ENCODE assay signal across 1 cellular context in the genomic region with DNA sequence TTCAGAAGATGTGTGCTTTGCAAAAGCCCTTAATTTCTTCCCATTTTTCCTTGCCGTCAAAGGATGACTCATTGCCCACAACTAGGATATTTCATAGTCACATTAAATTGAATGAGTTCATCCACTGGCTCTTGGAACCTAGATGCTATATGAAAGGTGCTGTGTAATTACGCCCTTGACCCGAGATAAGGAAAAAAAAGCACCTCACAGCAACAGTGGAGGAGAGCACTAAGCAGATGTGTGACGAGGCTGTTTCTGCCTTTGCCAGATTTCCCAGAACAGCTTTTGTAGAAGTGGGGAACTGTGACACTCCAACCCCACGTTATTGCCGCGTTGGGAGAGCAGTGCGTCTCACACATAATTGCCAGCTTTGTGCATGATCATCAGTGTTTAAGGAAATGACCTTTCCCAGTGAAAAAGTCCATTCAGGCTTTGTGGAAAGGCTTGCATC.
A peak's percentile ranks its signal among the peaks of the same experiment; 100 is the strongest.
TF ChIP-seq lines count a peak whose summit lies in the region.

No MANE protein-coding gene starts in this region.

TF ChIP-seq in K562, 482 proteins besides CTCF, POLR2A, EP300 and RAD21 (continued from another document and continues in another):
- TF ChIP-seq, protein P1, sequence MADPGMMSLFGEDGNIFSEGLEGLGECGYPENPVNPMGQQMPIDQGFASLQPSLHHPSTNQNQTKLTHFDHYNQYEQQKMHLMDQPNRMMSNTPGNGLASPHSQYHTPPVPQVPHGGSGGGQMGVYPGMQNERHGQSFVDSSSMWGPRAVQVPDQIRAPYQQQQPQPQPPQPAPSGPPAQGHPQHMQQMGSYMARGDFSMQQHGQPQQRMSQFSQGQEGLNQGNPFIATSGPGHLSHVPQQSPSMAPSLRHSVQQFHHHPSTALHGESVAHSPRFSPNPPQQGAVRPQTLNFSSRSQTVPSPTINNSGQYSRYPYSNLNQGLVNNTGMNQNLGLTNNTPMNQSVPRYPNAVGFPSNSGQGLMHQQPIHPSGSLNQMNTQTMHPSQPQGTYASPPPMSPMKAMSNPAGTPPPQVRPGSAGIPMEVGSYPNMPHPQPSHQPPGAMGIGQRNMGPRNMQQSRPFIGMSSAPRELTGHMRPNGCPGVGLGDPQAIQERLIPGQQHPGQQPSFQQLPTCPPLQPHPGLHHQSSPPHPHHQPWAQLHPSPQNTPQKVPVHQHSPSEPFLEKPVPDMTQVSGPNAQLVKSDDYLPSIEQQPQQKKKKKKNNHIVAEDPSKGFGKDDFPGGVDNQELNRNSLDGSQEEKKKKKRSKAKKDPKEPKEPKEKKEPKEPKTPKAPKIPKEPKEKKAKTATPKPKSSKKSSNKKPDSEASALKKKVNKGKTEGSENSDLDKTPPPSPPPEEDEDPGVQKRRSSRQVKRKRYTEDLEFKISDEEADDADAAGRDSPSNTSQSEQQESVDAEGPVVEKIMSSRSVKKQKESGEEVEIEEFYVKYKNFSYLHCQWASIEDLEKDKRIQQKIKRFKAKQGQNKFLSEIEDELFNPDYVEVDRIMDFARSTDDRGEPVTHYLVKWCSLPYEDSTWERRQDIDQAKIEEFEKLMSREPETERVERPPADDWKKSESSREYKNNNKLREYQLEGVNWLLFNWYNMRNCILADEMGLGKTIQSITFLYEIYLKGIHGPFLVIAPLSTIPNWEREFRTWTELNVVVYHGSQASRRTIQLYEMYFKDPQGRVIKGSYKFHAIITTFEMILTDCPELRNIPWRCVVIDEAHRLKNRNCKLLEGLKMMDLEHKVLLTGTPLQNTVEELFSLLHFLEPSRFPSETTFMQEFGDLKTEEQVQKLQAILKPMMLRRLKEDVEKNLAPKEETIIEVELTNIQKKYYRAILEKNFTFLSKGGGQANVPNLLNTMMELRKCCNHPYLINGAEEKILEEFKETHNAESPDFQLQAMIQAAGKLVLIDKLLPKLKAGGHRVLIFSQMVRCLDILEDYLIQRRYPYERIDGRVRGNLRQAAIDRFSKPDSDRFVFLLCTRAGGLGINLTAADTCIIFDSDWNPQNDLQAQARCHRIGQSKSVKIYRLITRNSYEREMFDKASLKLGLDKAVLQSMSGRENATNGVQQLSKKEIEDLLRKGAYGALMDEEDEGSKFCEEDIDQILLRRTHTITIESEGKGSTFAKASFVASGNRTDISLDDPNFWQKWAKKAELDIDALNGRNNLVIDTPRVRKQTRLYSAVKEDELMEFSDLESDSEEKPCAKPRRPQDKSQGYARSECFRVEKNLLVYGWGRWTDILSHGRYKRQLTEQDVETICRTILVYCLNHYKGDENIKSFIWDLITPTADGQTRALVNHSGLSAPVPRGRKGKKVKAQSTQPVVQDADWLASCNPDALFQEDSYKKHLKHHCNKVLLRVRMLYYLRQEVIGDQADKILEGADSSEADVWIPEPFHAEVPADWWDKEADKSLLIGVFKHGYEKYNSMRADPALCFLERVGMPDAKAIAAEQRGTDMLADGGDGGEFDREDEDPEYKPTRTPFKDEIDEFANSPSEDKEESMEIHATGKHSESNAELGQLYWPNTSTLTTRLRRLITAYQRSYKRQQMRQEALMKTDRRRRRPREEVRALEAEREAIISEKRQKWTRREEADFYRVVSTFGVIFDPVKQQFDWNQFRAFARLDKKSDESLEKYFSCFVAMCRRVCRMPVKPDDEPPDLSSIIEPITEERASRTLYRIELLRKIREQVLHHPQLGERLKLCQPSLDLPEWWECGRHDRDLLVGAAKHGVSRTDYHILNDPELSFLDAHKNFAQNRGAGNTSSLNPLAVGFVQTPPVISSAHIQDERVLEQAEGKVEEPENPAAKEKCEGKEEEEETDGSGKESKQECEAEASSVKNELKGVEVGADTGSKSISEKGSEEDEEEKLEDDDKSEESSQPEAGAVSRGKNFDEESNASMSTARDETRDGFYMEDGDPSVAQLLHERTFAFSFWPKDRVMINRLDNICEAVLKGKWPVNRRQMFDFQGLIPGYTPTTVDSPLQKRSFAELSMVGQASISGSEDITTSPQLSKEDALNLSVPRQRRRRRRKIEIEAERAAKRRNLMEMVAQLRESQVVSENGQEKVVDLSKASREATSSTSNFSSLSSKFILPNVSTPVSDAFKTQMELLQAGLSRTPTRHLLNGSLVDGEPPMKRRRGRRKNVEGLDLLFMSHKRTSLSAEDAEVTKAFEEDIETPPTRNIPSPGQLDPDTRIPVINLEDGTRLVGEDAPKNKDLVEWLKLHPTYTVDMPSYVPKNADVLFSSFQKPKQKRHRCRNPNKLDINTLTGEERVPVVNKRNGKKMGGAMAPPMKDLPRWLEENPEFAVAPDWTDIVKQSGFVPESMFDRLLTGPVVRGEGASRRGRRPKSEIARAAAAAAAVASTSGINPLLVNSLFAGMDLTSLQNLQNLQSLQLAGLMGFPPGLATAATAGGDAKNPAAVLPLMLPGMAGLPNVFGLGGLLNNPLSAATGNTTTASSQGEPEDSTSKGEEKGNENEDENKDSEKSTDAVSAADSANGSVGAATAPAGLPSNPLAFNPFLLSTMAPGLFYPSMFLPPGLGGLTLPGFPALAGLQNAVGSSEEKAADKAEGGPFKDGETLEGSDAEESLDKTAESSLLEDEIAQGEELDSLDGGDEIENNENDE (IDR thresholded peaks at IDR 0.05; ENCODE audit: low read depth, low read length): no peak
- TF ChIP-seq EP400 (IDR thresholded peaks at IDR 0.05): peak; percentile 39; the same call in 1 of the 2 replicates
- peak; percentile 41; the same call in 1 of the 2 replicates for TF ChIP-seq PML (IDR thresholded peaks at IDR 0.05; ENCODE audit: low read length)
- no peak for TF ChIP-seq GATAD2A (IDR thresholded peaks at IDR 0.05)
- TF ChIP-seq FOXM1 (IDR thresholded peaks at IDR 0.05; ENCODE audit: low read depth): peak; percentile 35; the same call in 1 of the 2 replicates
- no peak for TF ChIP-seq FOXM1 (CRISPR knock-in tag; IDR thresholded peaks at IDR 0.05; ENCODE audit: low read depth)
- TF ChIP-seq NCOA4 (IDR thresholded peaks at IDR 0.05; ENCODE audit: partially characterized antibody): no peak
- no peak for TF ChIP-seq TGIF2 (CRISPR knock-in tag; IDR thresholded peaks at IDR 0.05)
- no peak for TF ChIP-seq POLR2AphosphoS2 (IDR thresholded peaks at IDR 0.05; ENCODE audit: low read length)
- TF ChIP-seq, protein P2, sequence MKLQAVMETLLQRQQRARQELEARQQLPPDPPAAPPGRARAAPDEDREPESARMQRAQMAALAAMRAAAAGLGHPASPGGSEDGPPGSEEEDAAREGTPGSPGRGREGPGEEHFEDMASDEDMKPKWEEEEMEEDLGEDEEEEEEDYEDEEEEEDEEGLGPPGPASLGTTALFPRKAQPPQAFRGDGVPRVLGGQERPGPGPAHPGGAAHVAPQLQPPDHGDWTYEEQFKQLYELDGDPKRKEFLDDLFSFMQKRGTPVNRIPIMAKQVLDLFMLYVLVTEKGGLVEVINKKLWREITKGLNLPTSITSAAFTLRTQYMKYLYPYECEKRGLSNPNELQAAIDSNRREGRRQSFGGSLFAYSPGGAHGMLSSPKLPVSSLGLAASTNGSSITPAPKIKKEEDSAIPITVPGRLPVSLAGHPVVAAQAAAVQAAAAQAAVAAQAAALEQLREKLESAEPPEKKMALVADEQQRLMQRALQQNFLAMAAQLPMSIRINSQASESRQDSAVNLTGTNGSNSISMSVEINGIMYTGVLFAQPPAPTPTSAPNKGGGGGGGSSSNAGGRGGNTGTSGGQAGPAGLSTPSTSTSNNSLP (IDR thresholded peaks at IDR 0.05; ENCODE audit: borderline replicate concordance, low read depth, low read length): peak; percentile 91; the same call in 1 of the 2 replicates
- TF ChIP-seq ZNF12 (CRISPR knock-in tag; IDR thresholded peaks at IDR 0.05): no peak
- TF ChIP-seq, protein P3, sequence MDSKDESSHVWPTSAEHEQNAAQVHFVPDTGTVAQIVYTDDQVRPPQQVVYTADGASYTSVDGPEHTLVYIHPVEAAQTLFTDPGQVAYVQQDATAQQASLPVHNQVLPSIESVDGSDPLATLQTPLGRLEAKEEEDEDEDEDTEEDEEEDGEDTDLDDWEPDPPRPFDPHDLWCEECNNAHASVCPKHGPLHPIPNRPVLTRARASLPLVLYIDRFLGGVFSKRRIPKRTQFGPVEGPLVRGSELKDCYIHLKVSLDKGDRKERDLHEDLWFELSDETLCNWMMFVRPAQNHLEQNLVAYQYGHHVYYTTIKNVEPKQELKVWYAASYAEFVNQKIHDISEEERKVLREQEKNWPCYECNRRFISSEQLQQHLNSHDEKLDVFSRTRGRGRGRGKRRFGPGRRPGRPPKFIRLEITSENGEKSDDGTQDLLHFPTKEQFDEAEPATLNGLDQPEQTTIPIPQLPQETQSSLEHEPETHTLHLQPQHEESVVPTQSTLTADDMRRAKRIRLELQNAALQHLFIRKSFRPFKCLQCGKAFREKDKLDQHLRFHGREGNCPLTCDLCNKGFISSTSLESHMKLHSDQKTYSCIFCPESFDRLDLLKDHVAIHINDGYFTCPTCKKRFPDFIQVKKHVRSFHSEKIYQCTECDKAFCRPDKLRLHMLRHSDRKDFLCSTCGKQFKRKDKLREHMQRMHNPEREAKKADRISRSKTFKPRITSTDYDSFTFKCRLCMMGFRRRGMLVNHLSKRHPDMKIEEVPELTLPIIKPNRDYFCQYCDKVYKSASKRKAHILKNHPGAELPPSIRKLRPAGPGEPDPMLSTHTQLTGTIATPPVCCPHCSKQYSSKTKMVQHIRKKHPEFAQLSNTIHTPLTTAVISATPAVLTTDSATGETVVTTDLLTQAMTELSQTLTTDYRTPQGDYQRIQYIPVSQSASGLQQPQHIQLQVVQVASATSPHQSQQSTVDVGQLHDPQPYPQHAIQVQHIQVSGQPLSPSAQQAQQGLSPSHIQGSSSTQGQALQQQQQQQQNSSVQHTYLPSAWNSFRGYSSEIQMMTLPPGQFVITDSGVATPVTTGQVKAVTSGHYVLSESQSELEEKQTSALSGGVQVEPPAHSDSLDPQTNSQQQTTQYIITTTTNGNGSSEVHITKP (IDR thresholded peaks at IDR 0.05; ENCODE audit: partially characterized antibody): peak; percentile 13
- TF ChIP-seq, protein P4, sequence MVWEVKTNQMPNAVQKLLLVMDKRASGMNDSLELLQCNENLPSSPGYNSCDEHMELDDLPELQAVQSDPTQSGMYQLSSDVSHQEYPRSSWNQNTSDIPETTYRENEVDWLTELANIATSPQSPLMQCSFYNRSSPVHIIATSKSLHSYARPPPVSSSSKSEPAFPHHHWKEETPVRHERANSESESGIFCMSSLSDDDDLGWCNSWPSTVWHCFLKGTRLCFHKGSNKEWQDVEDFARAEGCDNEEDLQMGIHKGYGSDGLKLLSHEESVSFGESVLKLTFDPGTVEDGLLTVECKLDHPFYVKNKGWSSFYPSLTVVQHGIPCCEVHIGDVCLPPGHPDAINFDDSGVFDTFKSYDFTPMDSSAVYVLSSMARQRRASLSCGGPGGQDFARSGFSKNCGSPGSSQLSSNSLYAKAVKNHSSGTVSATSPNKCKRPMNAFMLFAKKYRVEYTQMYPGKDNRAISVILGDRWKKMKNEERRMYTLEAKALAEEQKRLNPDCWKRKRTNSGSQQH (CRISPR knock-in tag; IDR thresholded peaks at IDR 0.05): no peak
- TF ChIP-seq ILF3 (IDR thresholded peaks at IDR 0.05; ENCODE audit: borderline replicate concordance): no peak
- 0 out of 4 replicates have a peak, but pooled peaks of 1 of the 2 experiments have one; percentile 21 for TF ChIP-seq NRF1 (conservative IDR thresholded peaks at IDR 0.05 in 1 of 2, IDR thresholded peaks at IDR 0.05 in 1 of 2)
- TF ChIP-seq PTTG1 (tag; IDR thresholded peaks at IDR 0.05; ENCODE audit: low read depth): no peak
- TF ChIP-seq TAL1 (IDR thresholded peaks at IDR 0.05): peak; percentile 66
- TF ChIP-seq ZNF436 (CRISPR knock-in tag; IDR thresholded peaks at IDR 0.05): no peak
- TF ChIP-seq, protein P5, sequence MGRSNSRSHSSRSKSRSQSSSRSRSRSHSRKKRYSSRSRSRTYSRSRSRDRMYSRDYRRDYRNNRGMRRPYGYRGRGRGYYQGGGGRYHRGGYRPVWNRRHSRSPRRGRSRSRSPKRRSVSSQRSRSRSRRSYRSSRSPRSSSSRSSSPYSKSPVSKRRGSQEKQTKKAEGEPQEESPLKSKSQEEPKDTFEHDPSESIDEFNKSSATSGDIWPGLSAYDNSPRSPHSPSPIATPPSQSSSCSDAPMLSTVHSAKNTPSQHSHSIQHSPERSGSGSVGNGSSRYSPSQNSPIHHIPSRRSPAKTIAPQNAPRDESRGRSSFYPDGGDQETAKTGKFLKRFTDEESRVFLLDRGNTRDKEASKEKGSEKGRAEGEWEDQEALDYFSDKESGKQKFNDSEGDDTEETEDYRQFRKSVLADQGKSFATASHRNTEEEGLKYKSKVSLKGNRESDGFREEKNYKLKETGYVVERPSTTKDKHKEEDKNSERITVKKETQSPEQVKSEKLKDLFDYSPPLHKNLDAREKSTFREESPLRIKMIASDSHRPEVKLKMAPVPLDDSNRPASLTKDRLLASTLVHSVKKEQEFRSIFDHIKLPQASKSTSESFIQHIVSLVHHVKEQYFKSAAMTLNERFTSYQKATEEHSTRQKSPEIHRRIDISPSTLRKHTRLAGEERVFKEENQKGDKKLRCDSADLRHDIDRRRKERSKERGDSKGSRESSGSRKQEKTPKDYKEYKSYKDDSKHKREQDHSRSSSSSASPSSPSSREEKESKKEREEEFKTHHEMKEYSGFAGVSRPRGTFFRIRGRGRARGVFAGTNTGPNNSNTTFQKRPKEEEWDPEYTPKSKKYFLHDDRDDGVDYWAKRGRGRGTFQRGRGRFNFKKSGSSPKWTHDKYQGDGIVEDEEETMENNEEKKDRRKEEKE (IDR thresholded peaks at IDR 0.05; ENCODE audit: borderline replicate concordance in 1 of 2, control insufficient read depth in 1 of 2, low read depth in 2 of 2, low read length in 1 of 2): no peak
- TF ChIP-seq ZNF589 (CRISPR knock-in tag; IDR thresholded peaks at IDR 0.05; ENCODE audit: low read depth): no peak
- TF ChIP-seq ZNF124 (CRISPR knock-in tag; IDR thresholded peaks at IDR 0.05): no peak
- TF ChIP-seq MAFF (IDR thresholded peaks at IDR 0.05; ENCODE audit: low read length): peak; percentile 69
- peak; percentile 92 for TF ChIP-seq ARID1B (IDR thresholded peaks at IDR 0.05)
- TF ChIP-seq HDAC2 (IDR thresholded peaks at IDR 0.05): peak; percentile 91
- 0 out of 2 replicates have a peak, but pooled peaks have one; percentile 13 for TF ChIP-seq RAD51 (IDR thresholded peaks at IDR 0.05; ENCODE audit: borderline replicate concordance, low read depth)
- peak; percentile 63 to 79; a peak in 3 of 4 replicates for TF ChIP-seq TRIM24 (IDR thresholded peaks at IDR 0.05)
- TF ChIP-seq, protein P6, sequence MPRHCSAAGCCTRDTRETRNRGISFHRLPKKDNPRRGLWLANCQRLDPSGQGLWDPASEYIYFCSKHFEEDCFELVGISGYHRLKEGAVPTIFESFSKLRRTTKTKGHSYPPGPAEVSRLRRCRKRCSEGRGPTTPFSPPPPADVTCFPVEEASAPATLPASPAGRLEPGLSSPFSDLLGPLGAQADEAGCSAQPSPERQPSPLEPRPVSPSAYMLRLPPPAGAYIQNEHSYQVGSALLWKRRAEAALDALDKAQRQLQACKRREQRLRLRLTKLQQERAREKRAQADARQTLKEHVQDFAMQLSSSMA (CRISPR knock-in tag; IDR thresholded peaks at IDR 0.05): no peak
- TF ChIP-seq, protein P7, sequence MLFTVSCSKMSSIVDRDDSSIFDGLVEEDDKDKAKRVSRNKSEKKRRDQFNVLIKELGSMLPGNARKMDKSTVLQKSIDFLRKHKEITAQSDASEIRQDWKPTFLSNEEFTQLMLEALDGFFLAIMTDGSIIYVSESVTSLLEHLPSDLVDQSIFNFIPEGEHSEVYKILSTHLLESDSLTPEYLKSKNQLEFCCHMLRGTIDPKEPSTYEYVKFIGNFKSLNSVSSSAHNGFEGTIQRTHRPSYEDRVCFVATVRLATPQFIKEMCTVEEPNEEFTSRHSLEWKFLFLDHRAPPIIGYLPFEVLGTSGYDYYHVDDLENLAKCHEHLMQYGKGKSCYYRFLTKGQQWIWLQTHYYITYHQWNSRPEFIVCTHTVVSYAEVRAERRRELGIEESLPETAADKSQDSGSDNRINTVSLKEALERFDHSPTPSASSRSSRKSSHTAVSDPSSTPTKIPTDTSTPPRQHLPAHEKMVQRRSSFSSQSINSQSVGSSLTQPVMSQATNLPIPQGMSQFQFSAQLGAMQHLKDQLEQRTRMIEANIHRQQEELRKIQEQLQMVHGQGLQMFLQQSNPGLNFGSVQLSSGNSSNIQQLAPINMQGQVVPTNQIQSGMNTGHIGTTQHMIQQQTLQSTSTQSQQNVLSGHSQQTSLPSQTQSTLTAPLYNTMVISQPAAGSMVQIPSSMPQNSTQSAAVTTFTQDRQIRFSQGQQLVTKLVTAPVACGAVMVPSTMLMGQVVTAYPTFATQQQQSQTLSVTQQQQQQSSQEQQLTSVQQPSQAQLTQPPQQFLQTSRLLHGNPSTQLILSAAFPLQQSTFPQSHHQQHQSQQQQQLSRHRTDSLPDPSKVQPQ (CRISPR knock-in tag; IDR thresholded peaks at IDR 0.05; ENCODE audit: borderline replicate concordance): no peak
